ENCODE assay signal across 7 cellular contexts in the genomic region with DNA sequence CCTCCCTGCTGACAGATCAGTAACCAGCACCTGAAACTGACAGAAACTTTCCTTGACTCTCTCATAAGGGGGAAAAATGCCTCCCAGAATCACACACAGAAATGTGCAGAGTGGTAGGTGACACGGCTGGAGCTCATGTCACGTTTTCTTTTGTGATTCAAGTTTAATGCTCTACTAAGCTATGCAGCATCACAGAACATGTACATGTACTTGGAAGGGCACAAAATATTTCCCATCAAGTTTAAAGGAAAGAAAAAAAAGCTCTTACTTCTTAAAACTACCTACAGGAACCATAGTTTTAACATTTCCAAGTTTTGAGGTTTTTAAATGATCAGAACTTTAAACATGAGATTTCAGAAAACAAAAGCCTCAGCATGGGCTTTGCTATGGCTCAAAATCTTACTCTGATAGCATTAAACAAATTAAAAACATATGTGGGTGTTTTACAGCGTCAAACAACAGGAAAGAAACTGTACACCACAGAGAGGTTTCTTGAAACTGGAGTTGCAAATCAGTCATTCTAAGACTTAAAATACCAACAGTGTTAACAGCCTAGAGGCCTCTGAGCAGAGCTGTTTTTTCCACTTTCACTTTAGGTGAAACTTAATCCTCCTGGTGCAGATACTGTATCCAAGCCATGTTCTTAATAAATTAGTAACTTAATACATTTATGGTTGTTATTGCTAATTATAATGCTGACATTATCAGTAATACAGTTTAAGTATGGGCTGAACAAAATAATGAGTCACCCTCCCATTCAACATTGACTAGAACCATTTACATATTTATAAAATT. TPM values are rescaled to one million over a fixed set of nuclear protein-coding genes. Genes with fewer than 3 reads are reported as not detected.
DNase-seq lines count a peak whose midpoint lies in the region; ATAC-seq and TF ChIP-seq lines count a peak whose summit lies in the region.

No MANE protein-coding gene starts in this region.

- 0 to 2% methylated on average over 3 of the region's 3 CpGs for WGBS in GM23248 (ENCODE audit: low coverage in 1 of 2, low lambda C conversion rate in 2 of 2, missing lambda C conversion rate in 2 of 2), 2 experiments

- H3K36me3 ChIP-seq in GM23248 (ENCODE audit: low read depth), result no peaks in the 10 kb centered on the region
- no peaks in the 10 kb centered on the region for H3K36me3 ChIP-seq in Loucy (ENCODE audit: insufficient read depth, low read length)
- H3K36me3 ChIP-seq in osteoblast (ENCODE audit: insufficient read depth, low read length), result no peaks in the 10 kb centered on the region
- H3K36me3 ChIP-seq in MG63, result no peaks in the 10 kb centered on the region

- H3K27ac ChIP-seq in GM23248 (peak overlapping the region; percentile 87), coronary artery (peak overlapping the region; percentile 67 to 88), osteoblast (ENCODE audit: low read depth, low read length) (peak overlapping the region; percentile 98)

- H3F3A ChIP-seq in GM23248 (ENCODE audit: insufficient read depth) (peaks cover 46% of the 10 kb centered on the region), Loucy (ENCODE audit: low read depth) (peaks cover 19% of the 10 kb centered on the region)

- ATAC-seq in GM18505 (IDR thresholded peaks at IDR 0.05; ENCODE audit: unreplicated experiment), result peak; percentile 70

- TF ChIP-seq POLR2A in GM18505 (IDR thresholded peaks at IDR 0.05; ENCODE audit: borderline replicate concordance, extremely low read depth, insufficient read depth, insufficient read length), result no peak

- TF ChIP-seq CTCF in Loucy (conservative IDR thresholded peaks at IDR 0.05; ENCODE audit: low read length) (no peak), coronary artery (IDR thresholded peaks at IDR 0.05) (no peak), osteoblast (IDR thresholded peaks at IDR 0.05; ENCODE audit: extremely low read depth, low read depth, low read length) (no peak)

- H3K4me1 ChIP-seq in GM23248 (ENCODE audit: insufficient read depth) (peaks cover 55% of the 10 kb centered on the region), Loucy (ENCODE audit: insufficient read depth, low read length, poor library complexity, severe bottlenecking) (peaks cover 96% of the 10 kb centered on the region), osteoblast (ENCODE audit: insufficient read depth, low read length) (peaks cover 54% of the 10 kb centered on the region)

- peak overlapping the region; percentile 73 for H3K9ac ChIP-seq in GM23248
- H3K9ac ChIP-seq in Loucy (ENCODE audit: low read depth, low read length, poor library complexity, severe bottlenecking), result peak overlapping the region; percentile 90

- peak overlapping the region; percentile 53; the same call in 1 of the 2 replicates for H2AFZ ChIP-seq in GM23248
- no peak overlapping the region for H2AFZ ChIP-seq in Loucy (ENCODE audit: low read length)
- H2AFZ ChIP-seq in osteoblast (ENCODE audit: low read length), result peak overlapping the region; percentile 30

- no peaks in the 10 kb centered on the region for H4K20me1 ChIP-seq in GM23248 (ENCODE audit: insufficient read depth)
- H4K20me1 ChIP-seq in Loucy (ENCODE audit: insufficient read depth, low read length, poor library complexity, severe bottlenecking), result no peaks in the 10 kb centered on the region
- no peaks in the 10 kb centered on the region for H4K20me1 ChIP-seq in osteoblast (ENCODE audit: insufficient read depth, low read length)

- H3K4me3 ChIP-seq in GM23248 (peak overlapping the region; percentile 55), Loucy (ENCODE audit: low read length, poor library complexity, severe bottlenecking) (peak overlapping the region; percentile 59), coronary artery (peak overlapping the region; percentile 8), osteoblast (ENCODE audit: insufficient read depth, low read length) (peak overlapping the region; percentile 34), MG63 (no peak overlapping the region)

- no peaks in the 10 kb centered on the region for H3K9me2 ChIP-seq in GM23248 (ENCODE audit: insufficient read depth)
- H3K9me2 ChIP-seq in Loucy (replicated peaks; ENCODE audit: low read depth, low read length), result no peaks in the 10 kb centered on the region

- peak; percentile 87 for DNase-seq in GM23248
- no peak for DNase-seq in coronary artery (ENCODE audit: low spot score)
- no peak for DNase-seq in osteoblast (ENCODE audit: insufficient read length, low spot score, missing footprints)
- DNase-seq in DMS153 treated with DMSO at 0.1 percent for 48 hours (lab: John Stamatoyannopoulos, UW; ENCODE audit: unreplicated experiment), result no peak
- DNase-seq in MG63, result no peak

- H3K27me3 ChIP-seq in GM23248 (replicated peaks; ENCODE audit: insufficient read depth) (no peaks in the 10 kb centered on the region), Loucy (ENCODE audit: insufficient read depth, low read length, poor library complexity, severe bottlenecking) (no peaks in the 10 kb centered on the region), osteoblast (ENCODE audit: insufficient read depth, low read length) (no peaks in the 10 kb centered on the region), MG63 (no peaks in the 10 kb centered on the region)

- in situ Hi-C loops in GM23248 (cut with MboI), result no loop called here

- H3K4me2 ChIP-seq in GM23248 (ENCODE audit: unreplicated experiment) (peak overlapping the region; percentile 81), Loucy (ENCODE audit: low read depth, low read length, poor library complexity, severe bottlenecking) (peak overlapping the region; percentile 79), osteoblast (ENCODE audit: insufficient read depth, low read length) (peak overlapping the region; percentile 67)

- H3K79me2 ChIP-seq in GM23248 (ENCODE audit: insufficient read depth) (no peaks in the 10 kb centered on the region), Loucy (ENCODE audit: insufficient read depth, low read length) (peaks cover 6% of the 10 kb centered on the region; the same call in 1 of the 2 replicates), osteoblast (ENCODE audit: insufficient read depth, low read length) (no peaks in the 10 kb centered on the region)

- H3K9me3 ChIP-seq in GM23248 (ENCODE audit: low read depth), result no peaks in the 10 kb centered on the region
- no peaks in the 10 kb centered on the region for H3K9me3 ChIP-seq in Loucy (ENCODE audit: insufficient read depth, low read depth, low read length)
- no peaks in the 10 kb centered on the region for H3K9me3 ChIP-seq in osteoblast (ENCODE audit: low read depth, low read length)
- no peaks in the 10 kb centered on the region for H3K9me3 ChIP-seq in MG63

RNA-seq across cellular contexts. Expression of gene MBP, which starts 30.1 kb away (rescaled TPM):
- 2.2 and 2.7 TPM in 2 replicates for total RNA-seq in GM23248 (2014; rRNA removed; shearing (Covaris generic))
- polyA plus RNA-seq in GM23248 (2016; fragmentation: Nextera tagmentation; extraction: Ambion mirVana), result 2.9 and 3.3 TPM in 2 replicates
- 1.5 and 2.2 TPM in 2 replicates for total RNA-seq in osteoblast
- not detected in 2 replicates for total RNA-seq in MG63 (2014; rRNA removed; shearing (Covaris generic); ENCODE audit: low replicate concordance)
